12 cellular contexts compared by ENCODE assay signal in the genomic region with DNA sequence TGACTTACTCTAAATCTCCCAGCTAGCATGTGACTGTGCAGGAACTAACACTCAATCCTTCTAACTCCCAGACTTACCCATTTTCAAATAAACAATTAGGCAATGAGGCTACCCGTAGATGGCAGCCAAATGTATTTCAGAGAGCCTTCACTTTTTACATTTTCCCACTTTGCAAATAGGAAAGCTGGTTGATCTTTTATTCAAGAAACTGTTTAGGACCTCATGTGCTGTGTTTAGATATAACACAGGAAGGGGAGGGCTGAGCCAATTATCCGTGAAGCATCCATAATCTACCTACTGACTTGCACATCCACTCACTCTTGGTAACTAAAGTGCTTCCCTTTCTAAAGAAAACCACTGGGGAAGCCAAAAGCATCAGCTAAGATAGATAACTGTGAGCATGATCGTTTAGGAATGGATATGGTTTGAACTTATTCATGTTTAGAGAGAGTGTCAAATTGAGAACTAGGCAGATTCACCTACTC. TPM values are rescaled to one million over a fixed set of nuclear protein-coding genes. Genes with fewer than 3 reads are reported as not detected.
DNase-seq lines count a peak whose midpoint lies in the region; ATAC-seq, FAIRE-seq and TF ChIP-seq lines count a peak whose summit lies in the region.
"Had no signal": no experiment of that assay in that cellular context is flagged by ENCODE, and none has a peak within 500 bp of the region (broad histone marks: within the 10 kb centered on the region; RNA-seq: fewer than 3 reads in every experiment).

No MANE protein-coding gene starts in this region.

- H3K27me3 Mint-ChIP-seq in type B pancreatic cell: no peaks in the 10 kb centered on the region
- H3K27me3 Mint-ChIP-seq: naive thymus-derived CD4-positive, alpha-beta T cell had no signal

- H3K4me1 Mint-ChIP-seq in type B pancreatic cell (ENCODE audit: unreplicated experiment): peaks cover 42% of the 10 kb centered on the region

- H3K4me2 ChIP-seq in HepG2 (ENCODE audit: low read depth, low read length): peak overlapping the region; percentile 3; the same call in 1 of the 2 replicates

- peaks cover 15% of the 10 kb centered on the region for H4K20me1 ChIP-seq in HepG2 (ENCODE audit: insufficient read depth, low read length)

- 52 to 54% methylated on average over 3 of the region's 3 CpGs for WGBS in heart right ventricle, 2 donors
- 87% methylated on average over 3 of the region's 3 CpGs for WGBS in HepG2 (ENCODE audit: low lambda C conversion rate)
- WGBS in prostate gland: 65% methylated on average over 3 of the region's 3 CpGs

- H3K27ac ChIP-seq in heart right ventricle (peak overlapping the region in 9 of 10 donors; percentile 6 to 80 (median 72)), HepG2 (ENCODE audit: extremely low read length, insufficient read depth, low read length) (peak overlapping the region; percentile 92), prostate gland (no peak overlapping the region)

- H2AFZ ChIP-seq in HepG2 (ENCODE audit: low read length): no peak overlapping the region

- H3K79me2 ChIP-seq in HepG2 (ENCODE audit: insufficient read depth, low read length): peaks cover 96% of the 10 kb centered on the region

- H3K9ac ChIP-seq in adipocyte (ENCODE audit: low read length): peak overlapping the region; percentile 59
- H3K9ac ChIP-seq in HepG2 (ENCODE audit: insufficient read depth, low read depth, low read length): peak overlapping the region; percentile 9; the same call in 1 of the 2 replicates

- POLR2A ChIA-PET in HepG2 (lab: Yijun Ruan, JAX): interaction anchor here (1.1 to 1.4 kb wide), 3 partner anchors 10 to 34 kb away, joined by 3 to 5 read pairs (median 4); a partner anchor contains a TSS

- H3K9me3 ChIP-seq in heart right ventricle (no peaks in the 10 kb centered on the region), adipocyte (ENCODE audit: control insufficient read depth, low read length) (no peaks in the 10 kb centered on the region), HepG2 (ENCODE audit: low read length) (no peaks in the 10 kb centered on the region), prostate gland (no peaks in the 10 kb centered on the region)

- H3K36me3 Mint-ChIP-seq in type B pancreatic cell: peaks cover 17% of the 10 kb centered on the region

- in situ Hi-C loops in HepG2 (cut with HindIII; ENCODE audit: extremely low pct_ligation_motif_present, low pct_unique_long_range_greater_than_20kb): no loop called here

- TF ChIP-seq POLR2A in HepG2 (IDR thresholded peaks at IDR 0.05; ENCODE audit: insufficient read depth in 1 of 2, low read depth in 2 of 2, low read length in 2 of 2): no peak
- TF ChIP-seq POLR2A in prostate gland (IDR thresholded peaks at IDR 0.05): no peak

- H3K27ac Mint-ChIP-seq in type B pancreatic cell: peak overlapping the region; percentile 98
- H3K27ac Mint-ChIP-seq: CD14-positive monocyte had no signal

- FAIRE-seq in HepG2 (lab: Jason Lieb, UNC): no peak

- TF ChIP-seq CTCF in heart right ventricle (IDR thresholded peaks at IDR 0.05): no peak
- TF ChIP-seq CTCF in HepG2 (CRISPR knock-in tag; IDR thresholded peaks at IDR 0.05): no peak
- no peak for TF ChIP-seq CTCF in type B pancreatic cell (conservative IDR thresholded peaks at IDR 0.05)
- TF ChIP-seq CTCF in prostate gland (IDR thresholded peaks at IDR 0.05): no peak

- H3K27me3 ChIP-seq in heart right ventricle: no peaks in the 10 kb centered on the region
- no peaks in the 10 kb centered on the region for H3K27me3 ChIP-seq in adipocyte (replicated peaks; ENCODE audit: control insufficient read depth, insufficient read depth, low read length)
- H3K27me3 ChIP-seq in HepG2 (ENCODE audit: control insufficient read depth in 1 of 2, insufficient read depth in 2 of 2, low read length in 2 of 2): no peaks in the 10 kb centered on the region
- H3K27me3 ChIP-seq in prostate gland (replicated peaks; ENCODE audit: insufficient read depth): no peaks in the 10 kb centered on the region

- H3K4me1 ChIP-seq in heart right ventricle (peaks cover 16 to 87% (median 81%) of the 10 kb centered on the region in 9 donors), adipocyte (ENCODE audit: control insufficient read depth, insufficient read depth, low read length) (peaks cover 80% of the 10 kb centered on the region), HepG2 (ENCODE audit: insufficient read depth, low read length) (peaks cover 66% of the 10 kb centered on the region), prostate gland (replicated peaks) (peaks cover 5% of the 10 kb centered on the region)

- no peak overlapping the region for H3K4me3 ChIP-seq in heart right ventricle
- no peak overlapping the region for H3K4me3 ChIP-seq in adipocyte (ENCODE audit: low read length)
- no peak overlapping the region for H3K4me3 ChIP-seq in HepG2 (replicated peaks in 1 of 3; ENCODE audit: insufficient read depth in 1 of 3, low read depth in 2 of 3, low read length in 3 of 3)
- no peak overlapping the region for H3K4me3 ChIP-seq in prostate gland

- CTCF ChIA-PET in HepG2 (lab: Yijun Ruan, JAX; ENCODE audit: low intra/inter-chr PET ratio, low total read pairs): no interaction called here

- no peak for TF ChIP-seq EP300 in HepG2 (IDR thresholded peaks at IDR 0.05; ENCODE audit: low read depth in 2 of 2, low read length in 2 of 2)
- no peak for TF ChIP-seq EP300 in HepG2 (CRISPR knock-in tag; IDR thresholded peaks at IDR 0.05; ENCODE audit: borderline replicate concordance)

- H3K36me3 ChIP-seq in heart right ventricle (no peaks in the 10 kb centered on the region), adipocyte (ENCODE audit: control insufficient read depth, insufficient read depth, low read length, severe bottlenecking) (no peaks in the 10 kb centered on the region), HepG2 (replicated peaks in 1 of 2; ENCODE audit: control insufficient read depth in 1 of 2, insufficient read depth in 2 of 2, low read length in 2 of 2) (peaks cover 10 to 20% of the 10 kb centered on the region in 2 experiments; a peak in 4 of 5 replicates), prostate gland (no peaks in the 10 kb centered on the region)

- intact Hi-C loops in heart right ventricle (cut with DNase I) (loop anchor here in 1 of 10 donors (5.0 kb wide), 1 partner anchor 33 kb away; a partner anchor contains a TSS), left cardiac atrium (cut with DNase I) (no loop called here), HepG2 (cut with micrococcal nuclease; ENCODE audit: unreplicated experiment) (no loop called here), prostate gland (cut with DNase I) (no loop called here)

- ATAC-seq in heart right ventricle: no peak
- no peak for ATAC-seq in left cardiac atrium
- ATAC-seq in HepG2: no peak
- no peak for ATAC-seq in GM19324 (IDR thresholded peaks at IDR 0.05; ENCODE audit: low FRiP score, unreplicated experiment)
- ATAC-seq: naive thymus-derived CD4-positive, alpha-beta T cell had no signal

- TF ChIP-seq RAD21 in HepG2 (CRISPR knock-in tag; IDR thresholded peaks at IDR 0.05): no peak

- no TSS peak for BruUV-seq in HepG2 (replicated peaks; lab: Mats Ljungman, UMichigan)

- peak overlapping the region; percentile 4 for H3K4me3 Mint-ChIP-seq in type B pancreatic cell
- H3K4me3 Mint-ChIP-seq: CD14-positive monocyte had no signal

- peaks cover 3% of the 10 kb centered on the region for H3K9me3 Mint-ChIP-seq in type B pancreatic cell

- DNase-seq in heart right ventricle (no peak), left cardiac atrium (no peak), adipocyte (ENCODE audit: low read depth) (no peak), HepG2 (ENCODE audit: low spot score) (no peak), type B pancreatic cell (ENCODE audit: extremely low spot score, unreplicated experiment) (no peak), NCI-H2029 treated with DMSO at 0.1 percent for 48 hours (lab: John Stamatoyannopoulos, UW) (no peak), prostate gland (ENCODE audit: low spot score) (no peak)
- DNase-seq: naive thymus-derived CD4-positive, alpha-beta T cell; NCI-H1436; SIG-M5 had no signal

TF ChIP-seq in HepG2, 621 proteins besides CTCF, POLR2A, EP300 and RAD21 (continues in another document):
- TF ChIP-seq, protein P1, sequence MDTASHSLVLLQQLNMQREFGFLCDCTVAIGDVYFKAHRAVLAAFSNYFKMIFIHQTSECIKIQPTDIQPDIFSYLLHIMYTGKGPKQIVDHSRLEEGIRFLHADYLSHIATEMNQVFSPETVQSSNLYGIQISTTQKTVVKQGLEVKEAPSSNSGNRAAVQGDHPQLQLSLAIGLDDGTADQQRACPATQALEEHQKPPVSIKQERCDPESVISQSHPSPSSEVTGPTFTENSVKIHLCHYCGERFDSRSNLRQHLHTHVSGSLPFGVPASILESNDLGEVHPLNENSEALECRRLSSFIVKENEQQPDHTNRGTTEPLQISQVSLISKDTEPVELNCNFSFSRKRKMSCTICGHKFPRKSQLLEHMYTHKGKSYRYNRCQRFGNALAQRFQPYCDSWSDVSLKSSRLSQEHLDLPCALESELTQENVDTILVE (CRISPR knock-in tag; IDR thresholded peaks at IDR 0.05): no peak

RNA-seq across cellular contexts. Expression of a gene that starts 33.4 kb away (rescaled TPM):
- total RNA-seq in heart right ventricle (10 to 100 TPM; 59.7 to 95.0 (median 85.2) TPM), left cardiac atrium (10 to 100 TPM; 52.0 to 60.3 TPM), HepG2 (2016; rRNA removed; fragmentation: Illumina TruSeq; extraction: Trizol) (30.8 and 48.1 TPM in 2 replicates), type B pancreatic cell (ENCODE audit: low replicate concordance) (43.7 and 81.7 TPM in 2 replicates), prostate gland (10 to 100 TPM; 59.1 to 85.7 TPM)
- polyA plus RNA-seq in heart right ventricle (10 to 100 TPM; 17.2 to 18.7 TPM), HepG2 (2011; rRNA removed) (59.0 and 62.9 TPM in 2 replicates)
- total RNA-seq in HepG2 (2016; cell fraction: cytosol; rRNA removed; fragmentation: Illumina TruSeq; extraction: Trizol; ENCODE audit: low read depth): 4.0 and 5.0 TPM in 2 replicates
- total RNA-seq in HepG2 (2016; cell fraction: insoluble cytoplasmic fraction; rRNA removed; fragmentation: Illumina TruSeq; extraction: Trizol): 27.9 and 48.3 TPM in 2 replicates
- total RNA-seq in HepG2 (2016; cell fraction: membrane; rRNA removed; fragmentation: Illumina TruSeq; extraction: Trizol): 15.6 and 16.3 TPM in 2 replicates
- 50.3 and 53.0 TPM in 2 replicates for total RNA-seq in HepG2 (2016; cell fraction: nucleus; rRNA removed; fragmentation: Illumina TruSeq; extraction: Trizol)
- 44.6 and 63.1 TPM in 2 replicates for polyA plus RNA-seq in HepG2 (2011; cell fraction: cytosol; rRNA removed)
- polyA plus RNA-seq in HepG2 (2011; cell fraction: nucleus; rRNA removed): 78.5 and 95.6 TPM in 2 replicates
- polyA plus RNA-seq in HepG2 (2012): 49.8 and 59.5 TPM in 2 replicates
- 0.49 and 0.73 TPM in 2 replicates for polyA plus RNA-seq in HepG2 (2016; cell fraction: cytosol; fragmentation: Illumina TruSeq; extraction: Trizol; ENCODE audit: low read depth)
- 27.4 and 31.9 TPM in 2 replicates for polyA plus RNA-seq in HepG2 (2016; cell fraction: insoluble cytoplasmic fraction; fragmentation: Illumina TruSeq; extraction: Trizol; ENCODE audit: low read depth)
- 4.4 and 4.9 TPM in 2 replicates for polyA plus RNA-seq in HepG2 (2016; cell fraction: membrane; fragmentation: Illumina TruSeq; extraction: Trizol; ENCODE audit: low read depth)
- polyA plus RNA-seq in HepG2 (2016; cell fraction: nucleus; fragmentation: Illumina TruSeq; extraction: Trizol; ENCODE audit: insufficient read depth, low read depth): 32.1 and 37.5 TPM in 2 replicates
- 48.4 and 211 TPM in 2 replicates for polyA minus RNA-seq in HepG2 (2011; rRNA and poly(A)+ RNA removed; ENCODE audit: low replicate concordance)
- polyA minus RNA-seq in HepG2 (2011; cell fraction: cytosol; rRNA and poly(A)+ RNA removed): 125 and 134 TPM in 2 replicates
- 274 and 278 TPM in 2 replicates for polyA minus RNA-seq in HepG2 (2011; cell fraction: nucleus; rRNA and poly(A)+ RNA removed)

Comparison
In these comparisons a context has a peak if more than half of its experiments do, and no peak if none do; other contexts are left out.
1. H3K27ac ChIP-seq: peak in heart right ventricle (9 of 10) and HepG2 (single experiment); none in prostate gland (0 of 2).